ENCODE assay signal across 1 cellular context in genomic region chr7:44748948-44749731, GRCh38.
A peak's percentile ranks its signal among the peaks of the same experiment; 100 is the strongest.
TF ChIP-seq lines count a peak whose summit lies in the region.

No MANE protein-coding gene starts in this region.

TF ChIP-seq in H1, 55 proteins besides CTCF, POLR2A, EP300 and RAD21 (continued from another document):
- TF ChIP-seq, protein P1, sequence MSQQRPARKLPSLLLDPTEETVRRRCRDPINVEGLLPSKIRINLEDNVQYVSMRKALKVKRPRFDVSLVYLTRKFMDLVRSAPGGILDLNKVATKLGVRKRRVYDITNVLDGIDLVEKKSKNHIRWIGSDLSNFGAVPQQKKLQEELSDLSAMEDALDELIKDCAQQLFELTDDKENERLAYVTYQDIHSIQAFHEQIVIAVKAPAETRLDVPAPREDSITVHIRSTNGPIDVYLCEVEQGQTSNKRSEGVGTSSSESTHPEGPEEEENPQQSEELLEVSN (IDR thresholded peaks at IDR 0.05): no peak
- 0 out of 2 replicates have a peak, but pooled peaks have one; percentile 5 for TF ChIP-seq TAF1 (IDR thresholded peaks at IDR 0.05; ENCODE audit: low read depth, low read length)
